ENCODE assay signal across 9 cellular contexts in genomic region chr6:153092082-153093013, GRCh38. TPM values are rescaled to one million over a fixed set of nuclear protein-coding genes. Genes with fewer than 3 reads are reported as not detected.
DNase-seq lines count a peak whose midpoint lies in the region; ATAC-seq and TF ChIP-seq lines count a peak whose summit lies in the region.
"Had no signal": no experiment of that assay in that cellular context is flagged by ENCODE, and none has a peak within 500 bp of the region (broad histone marks: within the 10 kb centered on the region; RNA-seq: fewer than 3 reads in every experiment).

No MANE protein-coding gene starts in this region.

- H3K4me3 ChIP-seq in kidney epithelial cell (ENCODE audit: low read depth, low read length) (no peak overlapping the region), MM.1S (ENCODE audit: low read length) (no peak overlapping the region)

- no peak overlapping the region for H2AFZ ChIP-seq in MM.1S (ENCODE audit: low read length)

- H3K9me2 ChIP-seq in MM.1S (replicated peaks; ENCODE audit: insufficient read depth, low read length), result no peaks in the 10 kb centered on the region

- no peaks in the 10 kb centered on the region for H3F3A ChIP-seq in MM.1S (ENCODE audit: insufficient read depth, low read length)

- H3K27me3 ChIP-seq in kidney epithelial cell (ENCODE audit: control insufficient read depth, insufficient read depth, low read length) (no peaks in the 10 kb centered on the region), MM.1S (replicated peaks; ENCODE audit: insufficient read depth, low read length) (no peaks in the 10 kb centered on the region)
- H3K27me3 ChIP-seq: neutrophil had no signal

- no peak overlapping the region for H3K4me2 ChIP-seq in MM.1S (ENCODE audit: low read depth, low read length)

- no peak overlapping the region for H3K27ac ChIP-seq in MM.1S (ENCODE audit: low read length)
- H3K27ac ChIP-seq: neutrophil had no signal

- ATAC-seq in GM19023 (IDR thresholded peaks at IDR 0.05; ENCODE audit: unreplicated experiment), result peak; percentile 89
- peak; percentile 94 for ATAC-seq in HG02938 (IDR thresholded peaks at IDR 0.05; ENCODE audit: unreplicated experiment)

- no peaks in the 10 kb centered on the region for H3K9me3 ChIP-seq in MM.1S (replicated peaks; ENCODE audit: insufficient read depth, low read length)
- H3K9me3 ChIP-seq: neutrophil had no signal

- H3K36me3 ChIP-seq in kidney epithelial cell (ENCODE audit: control insufficient read depth, insufficient read depth, low read length), result no peaks in the 10 kb centered on the region
- H3K36me3 ChIP-seq in MM.1S (replicated peaks; ENCODE audit: insufficient read depth, low read length), result no peaks in the 10 kb centered on the region
- H3K36me3 ChIP-seq: neutrophil had no signal

- H3K9ac ChIP-seq in MM.1S (ENCODE audit: low read length), result no peak overlapping the region

- peak; percentile 52 for DNase-seq in OCI-M1 (lab: John Stamatoyannopoulos, UW)
- peak; percentile 69 for DNase-seq in kidney epithelial cell (ENCODE audit: low read depth)
- no peak for DNase-seq in MM.1S
- DNase-seq in activated T-cell treated with anti-CD3 and anti-CD28 coated beads, Interleukin-2, amount 50 U/mL, for 1 hour, result no peak
- DNase-seq in mucosa of gallbladder (ENCODE audit: low spot score), result no peak
- no peak for DNase-seq in DMS79 (lab: John Stamatoyannopoulos, UW)

- no peak for TF ChIP-seq CTCF in kidney epithelial cell (IDR thresholded peaks at IDR 0.05; ENCODE audit: insufficient read depth, low read length, poor library complexity, severe bottlenecking)
- TF ChIP-seq CTCF in MM.1S (IDR thresholded peaks at IDR 0.05; ENCODE audit: low read length), result no peak

- H3K79me2 ChIP-seq in MM.1S (ENCODE audit: low read length), result no peaks in the 10 kb centered on the region

- no peaks in the 10 kb centered on the region for H4K20me1 ChIP-seq in MM.1S (ENCODE audit: insufficient read depth, low read length)

- H3K4me1 ChIP-seq in MM.1S (ENCODE audit: low read length), result no peaks in the 10 kb centered on the region

RNA-seq across cellular contexts. Expression of gene RGS17, which starts 38.7 kb away (rescaled TPM):
- 11.2 and 14.1 TPM in 2 replicates for total RNA-seq in kidney epithelial cell
- 3.5 TPM for total RNA-seq in mucosa of gallbladder

Comparison
In these comparisons a context has a peak if more than half of its experiments do, and no peak if none do; other contexts are left out.
1. DNase-seq: peak in OCI-M1 (single experiment) and kidney epithelial cell (single experiment); none in MM.1S (single experiment), activated T-cell treated with anti-CD3 and anti-CD28 coated beads, Interleukin-2, amount 50 U/mL, for 1 hour (single experiment), mucosa of gallbladder (single experiment) and DMS79 (single experiment).